9 cellular contexts compared by ENCODE assay signal in genomic region chr1:193408782-193409293, GRCh38.
A peak's percentile ranks its signal among the peaks of the same experiment; 100 is the strongest.
DNase-seq lines count a peak whose midpoint lies in the region; ATAC-seq and TF ChIP-seq lines count a peak whose summit lies in the region.
"Had no signal": no experiment of that assay in that cellular context is flagged by ENCODE, and none has a peak within 500 bp of the region (broad histone marks: within the 10 kb centered on the region; RNA-seq: fewer than 3 reads in every experiment).

No MANE protein-coding gene starts in this region.

- intact Hi-C loops in heart left ventricle (cut with DNase I), result loop anchor here in 7 of 10 donors (2.0 to 10.0 kb wide), 8 partner anchors 147 to 886 kb away; partner anchors contain the start of gene B3GALT2 (in 6 of the 7)

- TF ChIP-seq POLR2A in heart left ventricle (IDR thresholded peaks at IDR 0.05), result no peak

- TF ChIP-seq CTCF in heart left ventricle (IDR thresholded peaks at IDR 0.05) (peak in 4 of 12 donors; percentile 5 to 14 (median 10)), WERI-Rb-1 (IDR thresholded peaks at IDR 0.05; ENCODE audit: low read depth, low read length) (no peak)

- H3K4me1 ChIP-seq in heart left ventricle, result peaks cover 0 to 31% (median 8%) of the 10 kb centered on the region in 12 donors

- H3K4me3 ChIP-seq in heart left ventricle, result peak overlapping the region in 10 of 12 donors; percentile 7 to 41 (median 32)
- no peak overlapping the region for H3K4me3 ChIP-seq in WERI-Rb-1 (ENCODE audit: low read depth, low read length)

- H3K27ac ChIP-seq in heart left ventricle (peak overlapping the region; percentile 36 to 81 (median 64)), WERI-Rb-1 (no peak overlapping the region)
- H3K27ac ChIP-seq: VCaP had no signal

- ATAC-seq in heart left ventricle, result peak; percentile 70 to 85 (median 79)
- ATAC-seq in HG02870 (IDR thresholded peaks at IDR 0.05; ENCODE audit: unreplicated experiment), result no peak

- WGBS in heart left ventricle, 4 donors, result 8 to 16% (median 13%) methylated on average over 9 of the region's 9 CpGs

- DNase-seq in ELF-1 (ENCODE audit: low read depth, low spot score), result peak; percentile 89
- peak; percentile 2 for DNase-seq in T-helper 9 cell
- DNase-seq in heart left ventricle, result peak; percentile 70 to 85 (median 79)
- peak; percentile 91 for DNase-seq in renal cortical epithelial cell (ENCODE audit: low read depth)
- DNase-seq in WERI-Rb-1, result no peak
- no peak for DNase-seq in activated gamma-delta T cell treated with Interleukin-2 at 50 U/mL for 16 hours
- no peak for DNase-seq in activated T-cell treated with anti-CD3 and anti-CD28 coated beads, Interleukin-2, amount 50 U/mL, for 1 hour

- H3K36me3 ChIP-seq in heart left ventricle (no peaks in the 10 kb centered on the region), WERI-Rb-1 (no peaks in the 10 kb centered on the region)

- H3K9me3 ChIP-seq in heart left ventricle (no peaks in the 10 kb centered on the region), WERI-Rb-1 (ENCODE audit: severe bottlenecking) (no peaks in the 10 kb centered on the region)

- H3K27me3 ChIP-seq in heart left ventricle (no peaks in the 10 kb centered on the region), WERI-Rb-1 (ENCODE audit: insufficient read depth, low read depth, severe bottlenecking) (no peaks in the 10 kb centered on the region)

Comparison
In these comparisons a context has a peak if more than half of its experiments do, and no peak if none do; other contexts are left out.
1. DNase-seq: peak in ELF-1 (single experiment), T-helper 9 cell (single experiment), heart left ventricle (5 of 5) and renal cortical epithelial cell (single experiment); none in WERI-Rb-1 (single experiment), activated gamma-delta T cell treated with Interleukin-2 at 50 U/mL for 16 hours (single experiment) and activated T-cell treated with anti-CD3 and anti-CD28 coated beads, Interleukin-2, amount 50 U/mL, for 1 hour (single experiment).